Comparison of ENCODE assay signal across 9 cellular contexts in genomic region chr10:5589963-5590511, GRCh38.
DNase-seq lines count a peak whose midpoint lies in the region; ATAC-seq, FAIRE-seq and TF ChIP-seq lines count a peak whose summit lies in the region.
"Had no signal": no experiment of that assay in that cellular context is flagged by ENCODE, and none has a peak within 500 bp of the region (broad histone marks: within the 10 kb centered on the region; RNA-seq: fewer than 3 reads in every experiment).

No MANE protein-coding gene starts in this region.

- peaks cover 0 to 8% of the 10 kb centered on the region in 2 donors for H3K4me1 ChIP-seq in kidney (ENCODE audit: control insufficient read depth in 1 of 2, insufficient read depth in 1 of 2, low read depth in 1 of 2, low read length in 2 of 2)

- H3K4me1 Mint-ChIP-seq in WTC11, result peaks cover 50% of the 10 kb centered on the region

- POLR2A ChIA-PET in AG04450 (lab: Yijun Ruan, JAX) (no interaction called here), WTC11 (lab: Charles Lee) (interaction anchor here (0.7 kb wide), 1 partner anchor 70 kb away, joined by 3 read pairs; no protein-coding TSS in a partner anchor)

- H3K27ac Mint-ChIP-seq in WTC11, result no peak overlapping the region

- 0 out of 2 replicates have a peak, but pooled peaks cover 4% of the 10 kb centered on the region for H3K27me3 Mint-ChIP-seq in WTC11 (ENCODE audit: low read depth)

- ATAC-seq in WTC11, result peak; percentile 43
- no peak for ATAC-seq in GM21717 (IDR thresholded peaks at IDR 0.05; ENCODE audit: unreplicated experiment)

- H3K9ac ChIP-seq in kidney (ENCODE audit: low read length in 2 of 2), result no peak overlapping the region

- TF ChIP-seq CTCF in AG04450 (IDR thresholded peaks at IDR 0.05; ENCODE audit: low read depth, low read length) (peak; percentile 43), WTC11 (IDR thresholded peaks at IDR 0.05) (no peak), kidney (IDR thresholded peaks at IDR 0.05; ENCODE audit: borderline replicate concordance, extremely low read depth, insufficient read depth) (no peak)

- intact Hi-C loops in kidney (cut with DNase I), result no loop called here

- H3K36me3 ChIP-seq in kidney (ENCODE audit: control insufficient read depth in 1 of 2, insufficient read depth in 2 of 2, low read length in 2 of 2), result no peaks in the 10 kb centered on the region

- no peak for DNase-seq in AG04450 (ENCODE audit: low read depth, low spot score)
- DNase-seq in HK-2 (ENCODE audit: unreplicated experiment), result peak; percentile 29
- DNase-seq in WTC11 (ENCODE audit: low spot score), result no peak
- DNase-seq in kidney, result peak; percentile 26
- no peak for DNase-seq in NCI-H69 (lab: John Stamatoyannopoulos, UW)
- no peak for DNase-seq in NCI-H526 (lab: John Stamatoyannopoulos, UW)
- no peak for DNase-seq in stimulated activated naive CD4-positive, alpha-beta T cell treated with Interleukin-2 at 50 U/mL for 16 hours (lab: John Stamatoyannopoulos, UW)
- DNase-seq: activated naive CD4-positive, alpha-beta T cell treated with Interleukin-2 at 50 U/mL for 16 hours had no signal

- H3K9me3 Mint-ChIP-seq in WTC11, result no peaks in the 10 kb centered on the region

- CTCF ChIA-PET in AG04450 (lab: Charles Lee) (interaction anchor here (1.2 kb wide), 1 partner anchor 147 kb away, joined by 3 read pairs; no protein-coding TSS in a partner anchor), WTC11 (lab: Charles Lee) (interaction anchor here (0.7 to 1.3 kb wide), 11 partner anchors 10 to 142 kb away, joined by 3 to 13 read pairs (median 4); no protein-coding TSS in a partner anchor)

- H3K27me3 ChIP-seq in AG04450 (ENCODE audit: control insufficient read depth, insufficient read depth, low read length), result no peaks in the 10 kb centered on the region

- H3K36me3 Mint-ChIP-seq in WTC11, result no peaks in the 10 kb centered on the region

- H3K9me3 ChIP-seq in AG04450 (ENCODE audit: control insufficient read depth, insufficient read depth, low read length), result peaks cover 3% of the 10 kb centered on the region; the same call in 1 of the 2 replicates
- no peaks in the 10 kb centered on the region for H3K9me3 ChIP-seq in kidney (ENCODE audit: control insufficient read depth in 1 of 2, low read length in 2 of 2)

- peak overlapping the region; percentile 21 for H3K27ac ChIP-seq in AG04450 (ENCODE audit: low read depth, low read length)
- H3K27ac ChIP-seq in kidney (ENCODE audit: low read depth in 2 of 2, low read length in 2 of 2), result no peak overlapping the region

- H3K4me3 Mint-ChIP-seq in WTC11, result no peak overlapping the region

- H3K4me3 ChIP-seq in AG04450 (ENCODE audit: low read depth, low read length), result no peak overlapping the region
- H3K4me3 ChIP-seq in kidney (ENCODE audit: low read length in 2 of 2), result no peak overlapping the region

- FAIRE-seq in kidney (lab: Jason Lieb, UNC), result no peak

TF ChIP-seq in WTC11, 78 proteins besides CTCF, POLR2A, EP300 and RAD21:
- TF ChIP-seq USF2 (CRISPR knock-in tag; IDR thresholded peaks at IDR 0.05), result no peak
- no peak for TF ChIP-seq FOXK1 (CRISPR knock-in tag; IDR thresholded peaks at IDR 0.05)
- no peak for TF ChIP-seq SMAD4 (CRISPR knock-in tag; IDR thresholded peaks at IDR 0.05)
- no peak for TF ChIP-seq NFE2L1 (CRISPR knock-in tag; IDR thresholded peaks at IDR 0.05)

Comparison
In these comparisons a context has a peak if more than half of its experiments do, and no peak if none do; other contexts are left out.
1. DNase-seq: peak in HK-2 (single experiment) and kidney (single experiment); none in AG04450 (single experiment), WTC11 (single experiment), NCI-H69 (single experiment), NCI-H526 (0 of 2) and stimulated activated naive CD4-positive, alpha-beta T cell treated with Interleukin-2 at 50 U/mL for 16 hours (single experiment).